19 cellular contexts compared by ENCODE assay signal in genomic region chr9:136265561-136266355, GRCh38. TPM values are rescaled to one million over a fixed set of nuclear protein-coding genes. Genes with fewer than 3 reads are reported as not detected.
DNase-seq lines count a peak whose midpoint lies in the region; ATAC-seq and TF ChIP-seq lines count a peak whose summit lies in the region.
"Had no signal": no experiment of that assay in that cellular context is flagged by ENCODE, and none has a peak within 500 bp of the region (broad histone marks: within the 10 kb centered on the region; RNA-seq: fewer than 3 reads in every experiment).

No MANE protein-coding gene starts in this region.

- peaks cover 12% of the 10 kb centered on the region for H3K4me1 Mint-ChIP-seq in activated naive CD8-positive, alpha-beta T cell treated with anti-CD3 and anti-CD28 coated beads, Interleukin-2, amount 50 U/mL, for 24 hours

- no peak overlapping the region for H2BK15ac ChIP-seq in mesenchymal stem cell (ENCODE audit: low read depth, poor library complexity, severe bottlenecking)

- no peak overlapping the region for H3K23ac ChIP-seq in mesenchymal stem cell (ENCODE audit: low read length in 2 of 2)

- no peak overlapping the region for H3K14ac ChIP-seq in mesenchymal stem cell (ENCODE audit: low read length in 2 of 2)

- no peak overlapping the region for H3K4ac ChIP-seq in mesenchymal stem cell (ENCODE audit: low read depth in 1 of 2, low read length in 2 of 2)

- H3K9me3 ChIP-seq in mesenchymal stem cell (ENCODE audit: control insufficient read depth, low read length) (peaks cover 2% of the 10 kb centered on the region), Karpas-422 (ENCODE audit: low read length) (no peaks in the 10 kb centered on the region), BE2C (no peaks in the 10 kb centered on the region)
- H3K9me3 ChIP-seq: A549 had no signal

- H2BK12ac ChIP-seq in mesenchymal stem cell (ENCODE audit: low read length in 2 of 2) = no peak overlapping the region

- H3K9me3 Mint-ChIP-seq in activated naive CD8-positive, alpha-beta T cell treated with anti-CD3 and anti-CD28 coated beads, Interleukin-2, amount 50 U/mL, for 24 hours = no peaks in the 10 kb centered on the region
- H3K9me3 Mint-ChIP-seq: CD4-positive, CD25-positive, alpha-beta regulatory T cell; CD8-positive, alpha-beta memory T cell; IgD-negative memory B cell had no signal

- H3K27me3 ChIP-seq in mesenchymal stem cell (ENCODE audit: control insufficient read depth in 1 of 2, insufficient read depth in 1 of 2, low read length in 2 of 2) (peaks cover 6 to 69% of the 10 kb centered on the region in 2 experiments), Karpas-422 (ENCODE audit: low read length) (no peaks in the 10 kb centered on the region), BE2C (no peaks in the 10 kb centered on the region)

- no peak overlapping the region for H3K27ac Mint-ChIP-seq in activated naive CD8-positive, alpha-beta T cell treated with anti-CD3 and anti-CD28 coated beads, Interleukin-2, amount 50 U/mL, for 24 hours

- H4K91ac ChIP-seq in mesenchymal stem cell (ENCODE audit: low read length) = peak overlapping the region; percentile 49

- H2BK120ac ChIP-seq in mesenchymal stem cell (ENCODE audit: low read depth, low read length) = no peak overlapping the region

- H3K36me3 ChIP-seq in mesenchymal stem cell (ENCODE audit: control insufficient read depth in 1 of 2, insufficient read depth in 2 of 2, low read depth in 1 of 2, low read length in 2 of 2) (no peaks in the 10 kb centered on the region), Karpas-422 (ENCODE audit: insufficient read depth, low read length) (no peaks in the 10 kb centered on the region), BE2C (no peaks in the 10 kb centered on the region)
- H3K36me3 ChIP-seq: HAP-1 had no signal

- H3K4me1 ChIP-seq in mesenchymal stem cell (ENCODE audit: control insufficient read depth, insufficient read depth, low read depth, low read length) (peaks cover 9% of the 10 kb centered on the region), Karpas-422 (ENCODE audit: low read length) (peaks cover 10% of the 10 kb centered on the region), BE2C (peaks cover 8% of the 10 kb centered on the region)

- no peak overlapping the region for H2BK5ac ChIP-seq in mesenchymal stem cell (ENCODE audit: low read depth, low read length, poor library complexity, severe bottlenecking)

- WGBS in mesenchymal stem cell = 94% methylated on average over 16 of the region's 17 CpGs

- H3K79me1 ChIP-seq in mesenchymal stem cell (replicated peaks; ENCODE audit: low read length, poor library complexity, severe bottlenecking) = no peaks in the 10 kb centered on the region

- no peaks in the 10 kb centered on the region for H3K27me3 Mint-ChIP-seq in activated naive CD8-positive, alpha-beta T cell treated with anti-CD3 and anti-CD28 coated beads, Interleukin-2, amount 50 U/mL, for 24 hours
- H3K27me3 Mint-ChIP-seq: CD8-positive, alpha-beta memory T cell had no signal

- no peak overlapping the region for H3K4me3 ChIP-seq in mesenchymal stem cell (ENCODE audit: insufficient read depth in 1 of 2, low read depth in 1 of 2, low read length in 2 of 2)
- no peak overlapping the region for H3K4me3 ChIP-seq in Karpas-422 (ENCODE audit: low read length)
- no peak overlapping the region for H3K4me3 ChIP-seq in BE2C (ENCODE audit: low read depth, low read length)
- H3K4me3 ChIP-seq: GM23248, HAP-1 had no signal

- H4K20me1 ChIP-seq in Karpas-422 (ENCODE audit: insufficient read depth, low read depth, low read length) = no peaks in the 10 kb centered on the region

- no peak for TF ChIP-seq CTCF in BE2C (IDR thresholded peaks at IDR 0.05; ENCODE audit: low read depth, low read length)

- H3K9ac ChIP-seq in mesenchymal stem cell (ENCODE audit: low read length) (no peak overlapping the region), Karpas-422 (ENCODE audit: low read length) (no peak overlapping the region)
- H3K9ac ChIP-seq: GM23248 had no signal

- no peak overlapping the region for H3K4me3 Mint-ChIP-seq in activated naive CD8-positive, alpha-beta T cell treated with anti-CD3 and anti-CD28 coated beads, Interleukin-2, amount 50 U/mL, for 24 hours

- H4K8ac ChIP-seq in mesenchymal stem cell (ENCODE audit: low read length) = no peak overlapping the region

- no peaks in the 10 kb centered on the region for H3K36me3 Mint-ChIP-seq in activated naive CD8-positive, alpha-beta T cell treated with anti-CD3 and anti-CD28 coated beads, Interleukin-2, amount 50 U/mL, for 24 hours (ENCODE audit: low read depth)
- H3K36me3 Mint-ChIP-seq: CD4-positive, CD25-positive, alpha-beta regulatory T cell; CD8-positive, alpha-beta memory T cell; IgD-negative memory B cell had no signal

- H3K27ac ChIP-seq in mesenchymal stem cell (ENCODE audit: low read length, poor library complexity, severe bottlenecking) (no peak overlapping the region), Karpas-422 (ENCODE audit: low read length) (no peak overlapping the region)
- H3K27ac ChIP-seq: GM23248, HL-60 had no signal

- in situ Hi-C loops in G401 (cut with HindIII; ENCODE audit: low sequenced_read_pairs) = no loop called here

- ATAC-seq in activated naive CD8-positive, alpha-beta T cell treated with anti-CD3 and anti-CD28 coated beads, Interleukin-2, amount 50 U/mL, for 24 hours = no peak
- ATAC-seq: A549 had no signal

- peak; percentile 75 for DNase-seq in G401 (ENCODE audit: low spot score)
- peak; percentile 72 for DNase-seq in cerebellar cortex (ENCODE audit: low spot score)
- no peak for DNase-seq in mesenchymal stem cell
- no peak for DNase-seq in Karpas-422
- DNase-seq in activated naive CD8-positive, alpha-beta T cell treated with anti-CD3 and anti-CD28 coated beads, Interleukin-2, amount 50 U/mL, for 24 hours = no peak
- no peak for DNase-seq in BE2C
- DNase-seq: AML-193; CD4-positive, CD25-positive, alpha-beta regulatory T cell; CD8-positive, alpha-beta memory T cell; COR-L47; DMS 273 treated with DMSO at 0.1 percent for 48 hours; GDM1; GM23248; KBM-7 had no signal

- H3K9me2 ChIP-seq in Karpas-422 (replicated peaks; ENCODE audit: insufficient read depth, low read length) = no peaks in the 10 kb centered on the region

- H3K79me2 ChIP-seq in Karpas-422 (ENCODE audit: low read length) = no peaks in the 10 kb centered on the region

- no peak overlapping the region for H2AK5ac ChIP-seq in mesenchymal stem cell (ENCODE audit: low read length, severe bottlenecking)

- H2AFZ ChIP-seq in mesenchymal stem cell (ENCODE audit: low read depth, low read length) = no peak overlapping the region
- H2AFZ ChIP-seq in Karpas-422 (ENCODE audit: low read length) = no peak overlapping the region

- no peak overlapping the region for H3K4me2 ChIP-seq in mesenchymal stem cell (ENCODE audit: low read length, poor library complexity, severe bottlenecking)
- H3K4me2 ChIP-seq in Karpas-422 (ENCODE audit: low read depth, low read length, poor library complexity, severe bottlenecking) = no peak overlapping the region

- H3K18ac ChIP-seq in mesenchymal stem cell (ENCODE audit: low read depth in 1 of 2, low read length in 2 of 2) = no peak overlapping the region

RNA-seq across cellular contexts. Expression of gene QSOX2, which starts 20.1 kb away (rescaled TPM):
- total RNA-seq in G401 (2014; rRNA removed; shearing (Covaris generic)) = 9.0 and 13.7 TPM in 2 replicates
- polyA plus RNA-seq in mesenchymal stem cell (2013, experiment 1 of 2) = 9.6 TPM
- 9.8 TPM for polyA plus RNA-seq in mesenchymal stem cell (2013, experiment 2 of 2)
- 11.3 and 18.9 TPM in 2 replicates for total RNA-seq in Karpas-422 (2014; rRNA removed; shearing (Covaris generic); ENCODE audit: low replicate concordance)
- 65.1 TPM for polyA plus RNA-seq in BE2C (2012; ENCODE audit: insufficient read depth, insufficient read length, low read depth)

RNA-seq across cellular contexts. Expression of gene CCDC187, which starts 38.1 kb away (rescaled TPM):
- total RNA-seq in G401 (2014; rRNA removed; shearing (Covaris generic)) = 0.55 and 0.61 TPM in 2 replicates
- polyA plus RNA-seq in mesenchymal stem cell (2013, experiment 1 of 2) = under 0.01 TPM
- polyA plus RNA-seq in mesenchymal stem cell (2013, experiment 2 of 2) = not detected
- total RNA-seq in Karpas-422 (2014; rRNA removed; shearing (Covaris generic); ENCODE audit: low replicate concordance) = 0.34 and 0.43 TPM in 2 replicates
- not detected for polyA plus RNA-seq in BE2C (2012; ENCODE audit: insufficient read depth, insufficient read length, low read depth)
- total RNA-seq: CD4-positive, CD25-positive, alpha-beta regulatory T cell; CD8-positive, alpha-beta memory T cell; GM23248; H4 had no signal
- polyA plus RNA-seq: CD4-positive, CD25-positive, alpha-beta regulatory T cell; CD8-positive, alpha-beta memory T cell; GM23248 had no signal

Comparison
In these comparisons a context has a peak if more than half of its experiments do, and no peak if none do; other contexts are left out.
1. DNase-seq: peak in G401 (single experiment) and cerebellar cortex (single experiment); none in mesenchymal stem cell (single experiment), Karpas-422 (single experiment), activated naive CD8-positive, alpha-beta T cell treated with anti-CD3 and anti-CD28 coated beads, Interleukin-2, amount 50 U/mL, for 24 hours (single experiment) and BE2C (single experiment).